40 cellular contexts compared by ENCODE assay signal in the genomic region with DNA sequence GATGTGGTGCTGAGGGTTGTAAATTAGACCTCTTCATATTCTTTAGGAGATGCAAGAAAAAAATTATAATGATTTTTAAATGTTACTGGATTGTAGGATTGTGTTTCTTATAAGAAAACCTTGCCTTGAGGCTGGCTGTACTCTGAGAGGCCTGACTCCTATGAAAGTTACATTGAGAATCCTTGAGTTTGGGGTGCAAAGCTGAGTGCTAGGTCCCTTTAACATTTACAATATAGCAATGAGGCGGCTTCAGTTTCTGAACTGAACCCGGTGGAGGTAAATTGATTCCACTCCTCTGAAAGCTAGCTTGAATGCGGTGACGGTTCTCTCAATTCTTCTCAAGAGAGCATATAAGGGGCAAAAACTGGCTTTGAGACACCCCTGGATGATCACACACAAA. TPM values are rescaled to one million over a fixed set of nuclear protein-coding genes. Genes with fewer than 3 reads are reported as not detected.
"Had no signal": no experiment of that assay in that cellular context is flagged by ENCODE, and none has a peak within 500 bp of the region (broad histone marks: within the 10 kb centered on the region; RNA-seq: fewer than 3 reads in every experiment).

A gene with protein sequence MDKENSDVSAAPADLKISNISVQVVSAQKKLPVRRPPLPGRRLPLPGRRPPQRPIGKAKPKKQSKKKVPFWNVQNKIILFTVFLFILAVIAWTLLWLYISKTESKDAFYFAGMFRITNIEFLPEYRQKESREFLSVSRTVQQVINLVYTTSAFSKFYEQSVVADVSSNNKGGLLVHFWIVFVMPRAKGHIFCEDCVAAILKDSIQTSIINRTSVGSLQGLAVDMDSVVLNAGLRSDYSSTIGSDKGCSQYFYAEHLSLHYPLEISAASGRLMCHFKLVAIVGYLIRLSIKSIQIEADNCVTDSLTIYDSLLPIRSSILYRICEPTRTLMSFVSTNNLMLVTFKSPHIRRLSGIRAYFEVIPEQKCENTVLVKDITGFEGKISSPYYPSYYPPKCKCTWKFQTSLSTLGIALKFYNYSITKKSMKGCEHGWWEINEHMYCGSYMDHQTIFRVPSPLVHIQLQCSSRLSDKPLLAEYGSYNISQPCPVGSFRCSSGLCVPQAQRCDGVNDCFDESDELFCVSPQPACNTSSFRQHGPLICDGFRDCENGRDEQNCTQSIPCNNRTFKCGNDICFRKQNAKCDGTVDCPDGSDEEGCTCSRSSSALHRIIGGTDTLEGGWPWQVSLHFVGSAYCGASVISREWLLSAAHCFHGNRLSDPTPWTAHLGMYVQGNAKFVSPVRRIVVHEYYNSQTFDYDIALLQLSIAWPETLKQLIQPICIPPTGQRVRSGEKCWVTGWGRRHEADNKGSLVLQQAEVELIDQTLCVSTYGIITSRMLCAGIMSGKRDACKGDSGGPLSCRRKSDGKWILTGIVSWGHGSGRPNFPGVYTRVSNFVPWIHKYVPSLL (plus strand): TSS at position 301 of the 400 bp plus-strand sequence. CDS start 110 bp downstream, outside the sequence.

- FAIRE-seq: bronchial epithelial cell, TTC549 had no signal

- H3K27me3 ChIP-seq: ascending aorta, body of pancreas, brain microvascular endothelial cell had no signal

- DNase-seq: activated B cell treated with CpG ODN at 0.5 μM for 24 hours; activated CD4-positive, alpha-beta memory T cell treated with anti-CD3 and anti-CD28 coated beads for 36 hours; activated CD4-positive, alpha-beta T cell treated with anti-CD3 and anti-CD28 coated beads for 4 hours; activated CD4-positive, alpha-beta T cell treated with anti-CD3 and anti-CD28 coated beads, Interleukin-2, amount 10 ng/mL, durations not matched to agents 24 days and 14 days; activated CD4-positive, alpha-beta T cell treated with anti-CD3 and anti-CD28 coated beads, Interleukin-2, amount 50 U/mL, for 1 hour; activated CD4-positive, alpha-beta T cell treated with anti-CD3 and anti-CD28 coated beads, Interleukin-2, amount 50 U/mL, for 4 hours; activated CD4-positive, CD25-positive, alpha-beta regulatory T cell treated with anti-CD3 and anti-CD28 coated beads, Interleukin-2, amount 50 U/mL, for 72 hours; activated CD8-positive, alpha-beta memory T cell treated with anti-CD3 and anti-CD28 coated beads, Interleukin-2, amount 50 U/mL, for 4 hours; activated CD8-positive, alpha-beta T cell treated with anti-CD3 and anti-CD28 coated beads for 36 hours; activated effector memory CD4-positive, alpha-beta T cell treated with Interleukin-2 at 50 U/mL for 16 hours; activated gamma-delta T cell; activated naive CD4-positive, alpha-beta T cell treated with anti-CD3 and anti-CD28 coated beads, Interleukin-2, amount 10 ng/mL, durations not matched to agents 7 days and 5 days; activated naive CD4-positive, alpha-beta T cell treated with Interleukin-2 at 50 U/mL for 16 hours; activated naive CD8-positive, alpha-beta T cell treated with anti-CD3 and anti-CD28 coated beads, Interleukin-2, amount 10 ng/mL, durations not matched to agents 7 days and 5 days; activated naive CD8-positive, alpha-beta T cell treated with anti-CD3 and anti-CD28 coated beads, Interleukin-2, amount 50 U/mL, for 24 hours; activated T-cell treated with anti-CD3 and anti-CD28 coated beads for 4 hours; activated T-cell treated with anti-CD3 and anti-CD28 coated beads, Interleukin-2, amount 50 U/mL, for 1 hour; activated T-cell treated with anti-CD3 and anti-CD28 coated beads, Interleukin-2, amount 50 U/mL, for 4 hours; activated T-cell treated with anti-CD3 and anti-CD28 coated beads, Interleukin-2, amount 50 U/mL, for 72 hours; amygdala; anterior cingulate cortex; body of pancreas; brain microvascular endothelial cell; caudate nucleus; cerebellar nuclear complex; T-helper 1 cell; T-helper 2 cell; T-helper 9 cell had no signal

- H3K4me3 ChIP-seq: ascending aorta, body of pancreas, cardiac muscle cell had no signal

- H3K36me3 ChIP-seq: ascending aorta, brain microvascular endothelial cell, cardiac muscle cell had no signal

- H3K4me1 Mint-ChIP-seq: activated CD4-positive, alpha-beta T cell treated with anti-CD3 and anti-CD28 coated beads, Interleukin-2, amount 10 ng/mL, durations not matched to agents 24 days and 14 days; activated naive CD4-positive, alpha-beta T cell treated with anti-CD3 and anti-CD28 coated beads, Interleukin-2, amount 10 ng/mL, durations not matched to agents 7 days and 5 days; activated naive CD4-positive, alpha-beta T cell treated with anti-CD3 and anti-CD28 coated beads, Interleukin-2, amount 50 U/mL, for 24 hours; activated naive CD8-positive, alpha-beta T cell treated with anti-CD3 and anti-CD28 coated beads, Interleukin-2, amount 10 ng/mL, durations not matched to agents 7 days and 5 days; activated naive CD8-positive, alpha-beta T cell treated with anti-CD3 and anti-CD28 coated beads, Interleukin-2, amount 50 U/mL, for 24 hours; activated T-helper 17 cell treated with anti-CD3 and anti-CD28 coated beads, Interleukin-2, amount 50 U/mL, for 72 hours; central memory CD8-positive, alpha-beta T cell had no signal

- H3K27ac Mint-ChIP-seq: activated B cell treated with CpG ODN at 0.5 μM for 24 hours; activated CD4-positive, alpha-beta memory T cell treated with anti-CD3 and anti-CD28 coated beads for 36 hours; activated CD4-positive, alpha-beta T cell treated with anti-CD3 and anti-CD28 coated beads, Interleukin-2, amount 10 ng/mL, durations not matched to agents 24 days and 14 days; activated CD8-positive, alpha-beta T cell treated with anti-CD3 and anti-CD28 coated beads for 36 hours; activated naive CD4-positive, alpha-beta T cell treated with anti-CD3 and anti-CD28 coated beads, Interleukin-2, amount 10 ng/mL, durations not matched to agents 7 days and 5 days; activated naive CD4-positive, alpha-beta T cell treated with anti-CD3 and anti-CD28 coated beads, Interleukin-2, amount 50 U/mL, for 24 hours; activated naive CD8-positive, alpha-beta T cell; activated naive CD8-positive, alpha-beta T cell treated with anti-CD3 and anti-CD28 coated beads, Interleukin-2, amount 10 ng/mL, durations not matched to agents 7 days and 5 days; activated naive CD8-positive, alpha-beta T cell treated with anti-CD3 and anti-CD28 coated beads, Interleukin-2, amount 50 U/mL, for 24 hours; activated T-cell treated with anti-CD3 and anti-CD28 coated beads, Interleukin-2, amount 50 U/mL, for 72 hours; activated T-helper 1 cell treated with anti-CD3 and anti-CD28 coated beads, Interleukin-12 subunit alpha, Interleukin-12 subunit beta, Interleukin-2, Interleukin-4 antibody, amounts not matched to agents 30 ng/mL and 10 ng/mL and 1 ng/mL, durations not matched to agents 14 hours and 24 hours and 36 hours; activated T-helper 17 cell treated with anti-CD3 and anti-CD28 coated beads, Interleukin-2, amount 50 U/mL, for 72 hours; T-helper 1 cell treated with Interleukin-12 subunit alpha and Interleukin-12 subunit beta and Interleukin-4 antibody, amounts not matched to agents 30 μg/mL and 1 μg/mL, for 36 hours; T-helper 2 cell treated with Interferon-gamma antibody and Interleukin-4, amounts not matched to agents 5 μg/mL and 100 μg/mL, for 36 hours had no signal

- H3K4me1 ChIP-seq: ascending aorta, body of pancreas had no signal

- H3K27me3 Mint-ChIP-seq: activated B cell treated with CpG ODN at 0.5 μM for 24 hours; activated CD4-positive, alpha-beta memory T cell treated with anti-CD3 and anti-CD28 coated beads for 36 hours; activated CD8-positive, alpha-beta T cell treated with anti-CD3 and anti-CD28 coated beads for 36 hours; activated naive CD4-positive, alpha-beta T cell treated with anti-CD3 and anti-CD28 coated beads, Interleukin-2, amount 50 U/mL, for 24 hours; activated naive CD8-positive, alpha-beta T cell; activated T-helper 17 cell treated with anti-CD3 and anti-CD28 coated beads, Interleukin-2, amount 50 U/mL, for 72 hours had no signal

- H3K27ac ChIP-seq: ascending aorta, body of pancreas, brain microvascular endothelial cell, cardiac muscle cell had no signal

- ATAC-seq: activated CD8-positive, alpha-beta T cell treated with anti-CD3 and anti-CD28 coated beads for 36 hours; activated naive CD8-positive, alpha-beta T cell treated with anti-CD3 and anti-CD28 coated beads, Interleukin-2, amount 50 U/mL, for 24 hours; activated T-cell treated with anti-CD3 and anti-CD28 coated beads, Interleukin-2, amount 50 U/mL, for 4 hours; activated T-cell treated with anti-CD3 and anti-CD28 coated beads, Interleukin-2, amount 50 U/mL, for 72 hours; activated T-helper 17 cell treated with anti-CD3 and anti-CD28 coated beads, Interleukin-2, amount 50 U/mL, for 72 hours; body of pancreas had no signal

- H3K9me3 Mint-ChIP-seq: activated B cell treated with CpG ODN at 0.5 μM for 24 hours; activated CD4-positive, alpha-beta T cell treated with anti-CD3 and anti-CD28 coated beads, Interleukin-2, amount 10 ng/mL, durations not matched to agents 24 days and 14 days; activated naive CD4-positive, alpha-beta T cell treated with anti-CD3 and anti-CD28 coated beads, Interleukin-2, amount 10 ng/mL, durations not matched to agents 7 days and 5 days; activated naive CD4-positive, alpha-beta T cell treated with anti-CD3 and anti-CD28 coated beads, Interleukin-2, amount 50 U/mL, for 24 hours; activated naive CD8-positive, alpha-beta T cell treated with anti-CD3 and anti-CD28 coated beads, Interleukin-2, amount 10 ng/mL, durations not matched to agents 7 days and 5 days; activated T-helper 1 cell treated with anti-CD3 and anti-CD28 coated beads, Interleukin-12 subunit alpha, Interleukin-12 subunit beta, Interleukin-2, Interleukin-4 antibody, amounts not matched to agents 30 ng/mL and 10 ng/mL and 1 ng/mL, durations not matched to agents 14 hours and 24 hours and 36 hours; activated T-helper 17 cell treated with anti-CD3 and anti-CD28 coated beads, Interleukin-2, amount 50 U/mL, for 72 hours; central memory CD8-positive, alpha-beta T cell; T-helper 1 cell treated with Interleukin-12 subunit alpha and Interleukin-12 subunit beta and Interleukin-4 antibody, amounts not matched to agents 30 μg/mL and 1 μg/mL, for 36 hours; T-helper 2 cell treated with Interferon-gamma antibody and Interleukin-4, amounts not matched to agents 5 μg/mL and 100 μg/mL, for 36 hours had no signal

- H3K36me3 Mint-ChIP-seq: activated CD4-positive, alpha-beta memory T cell treated with anti-CD3 and anti-CD28 coated beads for 36 hours; activated naive CD4-positive, alpha-beta T cell treated with anti-CD3 and anti-CD28 coated beads, Interleukin-2, amount 10 ng/mL, durations not matched to agents 7 days and 5 days; activated naive CD4-positive, alpha-beta T cell treated with anti-CD3 and anti-CD28 coated beads, Interleukin-2, amount 50 U/mL, for 24 hours; activated naive CD8-positive, alpha-beta T cell; activated naive CD8-positive, alpha-beta T cell treated with anti-CD3 and anti-CD28 coated beads, Interleukin-2, amount 10 ng/mL, durations not matched to agents 7 days and 5 days had no signal

- H3K9me3 ChIP-seq: ascending aorta, body of pancreas had no signal

- H3K4me3 Mint-ChIP-seq: activated B cell treated with CpG ODN at 0.5 μM for 24 hours; activated CD4-positive, alpha-beta memory T cell treated with anti-CD3 and anti-CD28 coated beads for 36 hours; activated CD4-positive, alpha-beta T cell treated with anti-CD3 and anti-CD28 coated beads, Interleukin-2, amount 10 ng/mL, durations not matched to agents 24 days and 14 days; activated CD8-positive, alpha-beta T cell treated with anti-CD3 and anti-CD28 coated beads for 36 hours; activated naive CD4-positive, alpha-beta T cell treated with anti-CD3 and anti-CD28 coated beads, Interleukin-2, amount 10 ng/mL, durations not matched to agents 7 days and 5 days; activated naive CD4-positive, alpha-beta T cell treated with anti-CD3 and anti-CD28 coated beads, Interleukin-2, amount 50 U/mL, for 24 hours; activated naive CD8-positive, alpha-beta T cell; activated naive CD8-positive, alpha-beta T cell treated with anti-CD3 and anti-CD28 coated beads, Interleukin-2, amount 10 ng/mL, durations not matched to agents 7 days and 5 days; activated naive CD8-positive, alpha-beta T cell treated with anti-CD3 and anti-CD28 coated beads, Interleukin-2, amount 50 U/mL, for 24 hours; activated T-cell treated with anti-CD3 and anti-CD28 coated beads, Interleukin-2, amount 50 U/mL, for 4 hours; activated T-cell treated with anti-CD3 and anti-CD28 coated beads, Interleukin-2, amount 50 U/mL, for 72 hours; activated T-helper 1 cell treated with anti-CD3 and anti-CD28 coated beads, Interleukin-12 subunit alpha, Interleukin-12 subunit beta, Interleukin-2, Interleukin-4 antibody, amounts not matched to agents 30 ng/mL and 10 ng/mL and 1 ng/mL, durations not matched to agents 14 hours and 24 hours and 36 hours; activated T-helper 17 cell treated with anti-CD3 and anti-CD28 coated beads, Interleukin-2, amount 50 U/mL, for 72 hours; central memory CD8-positive, alpha-beta T cell; T-helper 1 cell treated with Interleukin-12 subunit alpha and Interleukin-12 subunit beta and Interleukin-4 antibody, amounts not matched to agents 30 μg/mL and 1 μg/mL, for 36 hours; T-helper 2 cell treated with Interferon-gamma antibody and Interleukin-4, amounts not matched to agents 5 μg/mL and 100 μg/mL, for 36 hours had no signal

RNA-seq across cellular contexts. Expression of the gene that starts here (rescaled TPM):
- total RNA-seq: activated B cell treated with CpG ODN at 0.5 μM for 24 hours; activated CD4-positive, alpha-beta memory T cell treated with anti-CD3 and anti-CD28 coated beads for 36 hours; activated CD4-positive, alpha-beta T cell treated with anti-CD3 and anti-CD28 coated beads, Interleukin-2, amount 10 ng/mL, durations not matched to agents 24 days and 14 days; activated CD8-positive, alpha-beta memory T cell treated with anti-CD3 and anti-CD28 coated beads for 36 hours; activated CD8-positive, alpha-beta T cell treated with anti-CD3 and anti-CD28 coated beads for 36 hours; activated naive CD8-positive, alpha-beta T cell treated with anti-CD3 and anti-CD28 coated beads, Interleukin-2, amount 10 ng/mL, durations not matched to agents 7 days and 5 days; activated T-cell treated with anti-CD3 and anti-CD28 coated beads, Interleukin-2, amount 50 U/mL, for 4 hours; activated T-helper 1 cell treated with anti-CD3 and anti-CD28 coated beads, Interleukin-12 subunit alpha, Interleukin-12 subunit beta, Interleukin-2, Interleukin-4 antibody, amounts not matched to agents 30 ng/mL and 10 ng/mL and 1 ng/mL, durations not matched to agents 14 hours and 24 hours and 36 hours; ascending aorta; body of pancreas; cardiac muscle cell had no signal
- polyA plus RNA-seq: cardiac muscle cell had no signal
